15 cellular contexts compared by ENCODE assay signal in the genomic region with DNA sequence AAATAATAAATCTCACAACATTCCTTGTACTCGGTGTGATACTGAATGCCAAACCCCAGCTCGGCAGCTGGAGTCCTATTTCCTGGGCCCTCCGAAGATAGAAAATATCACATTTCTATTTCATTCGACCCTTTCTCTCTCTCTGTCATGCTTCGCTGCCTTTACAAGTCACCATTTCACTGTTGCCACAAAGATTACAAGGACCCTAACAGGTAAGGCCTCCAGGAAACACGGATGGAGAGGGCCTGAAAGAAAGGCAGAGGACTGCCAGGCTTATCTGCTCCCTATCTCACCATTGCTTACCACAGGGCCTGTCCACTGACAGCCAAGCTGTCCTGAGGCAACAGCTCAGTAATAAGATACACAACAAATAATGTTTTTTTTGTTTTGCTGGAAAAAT.
DNase-seq lines count a peak whose midpoint lies in the region; ATAC-seq and TF ChIP-seq lines count a peak whose summit lies in the region.
"Had no signal": no experiment of that assay in that cellular context is flagged by ENCODE, and none has a peak within 500 bp of the region (broad histone marks: within the 10 kb centered on the region; RNA-seq: fewer than 3 reads in every experiment).

No MANE protein-coding gene starts in this region.

- DNase-seq in DMS79 (lab: John Stamatoyannopoulos, UW) (peak; percentile 33), NCI-H2029 (lab: John Stamatoyannopoulos, UW) (peak; percentile 84), neural progenitor cell (ENCODE audit: low spot score) (no peak), AG20443 (ENCODE audit: low spot score) (no peak), SW480 (ENCODE audit: low spot score) (no peak), T-cell (no peak)
- DNase-seq in activated naive CD4-positive, alpha-beta T cell treated with anti-CD3 and anti-CD28 coated beads, Interleukin-2, amount 50 U/mL, for 16 hours = no peak
- DNase-seq: activated gamma-delta T cell treated with Interleukin-2 at 50 U/mL for 16 hours; C1 segment of cervical spinal cord; effector memory CD8-positive, alpha-beta T cell; foreskin keratinocyte; stimulated activated CD4-positive, alpha-beta T cell treated with anti-CD3 and anti-CD28 coated beads, Interleukin-4, amount 100 ng/mL, for 1 hour; T1000 had no signal

- no peak overlapping the region for H3K27ac ChIP-seq in neural progenitor cell
- H3K27ac ChIP-seq: foreskin keratinocyte had no signal

- H3K9ac ChIP-seq in neural progenitor cell = no peak overlapping the region

- H4K20me1 ChIP-seq in neural progenitor cell (ENCODE audit: low read depth) = no peaks in the 10 kb centered on the region

- no peaks in the 10 kb centered on the region for H3K36me3 Mint-ChIP-seq in brain
- no peaks in the 10 kb centered on the region for H3K36me3 Mint-ChIP-seq in neural progenitor cell
- no peaks in the 10 kb centered on the region for H3K36me3 Mint-ChIP-seq in T-cell
- H3K36me3 Mint-ChIP-seq: stimulated activated memory B cell treated with anti-CD40 and anti-IgM and Interleukin-4, amounts not matched to agents 10 μg/mL and 1 μg/mL and 100 μg/mL, for 72 hours had no signal

- H3K79me2 ChIP-seq in neural progenitor cell (ENCODE audit: low read depth) = no peaks in the 10 kb centered on the region

- H2AFZ ChIP-seq in neural progenitor cell (replicated peaks) = peak overlapping the region; percentile 52

- CTCF ChIA-PET in T-cell (lab: Charles Lee) = interaction anchor here in 1 of 2 donors (0.7 to 0.8 kb wide), 2 partner anchors 70 to 138 kb away, joined by 3 read pairs; no protein-coding TSS in a partner anchor

- H3K4me1 Mint-ChIP-seq in brain = peaks cover 43% of the 10 kb centered on the region
- peaks cover 40% of the 10 kb centered on the region for H3K4me1 Mint-ChIP-seq in neural progenitor cell
- no peaks in the 10 kb centered on the region for H3K4me1 Mint-ChIP-seq in T-cell
- H3K4me1 Mint-ChIP-seq: stimulated activated memory B cell treated with anti-CD40 and anti-IgM and Interleukin-4, amounts not matched to agents 10 μg/mL and 1 μg/mL and 100 μg/mL, for 72 hours had no signal

- peaks cover 15% of the 10 kb centered on the region for H3F3A ChIP-seq in neural progenitor cell (ENCODE audit: low read depth)

- H3K4me2 ChIP-seq in neural progenitor cell = peak overlapping the region; percentile 24

- no peaks in the 10 kb centered on the region for H3K36me3 ChIP-seq in neural progenitor cell

- peaks cover 53% of the 10 kb centered on the region for H3K27me3 Mint-ChIP-seq in brain
- H3K27me3 Mint-ChIP-seq in neural progenitor cell (ENCODE audit: insufficient read depth, low read depth) = peaks cover 3% of the 10 kb centered on the region
- peaks cover 0 to 5% of the 10 kb centered on the region in 2 donors for H3K27me3 Mint-ChIP-seq in T-cell
- H3K27me3 Mint-ChIP-seq: effector memory CD8-positive, alpha-beta T cell; stimulated activated memory B cell treated with anti-CD40 and anti-IgM and Interleukin-4, amounts not matched to agents 10 μg/mL and 1 μg/mL and 100 μg/mL, for 72 hours had no signal

- H3K27ac Mint-ChIP-seq in brain (peak overlapping the region in 3 of 5 experiments; percentile 17 to 86 (median 50)), neural progenitor cell (peak overlapping the region; percentile 48), T-cell (no peak overlapping the region)
- H3K27ac Mint-ChIP-seq: effector memory CD8-positive, alpha-beta T cell; stimulated activated memory B cell treated with anti-CD40 and anti-IgM and Interleukin-4, amounts not matched to agents 10 μg/mL and 1 μg/mL and 100 μg/mL, for 72 hours had no signal

- TF ChIP-seq CTCF in brain (conservative IDR thresholded peaks at IDR 0.05) (no peak), neural progenitor cell (IDR thresholded peaks at IDR 0.05) (no peak)

- peaks cover 59% of the 10 kb centered on the region for H3K4me1 ChIP-seq in neural progenitor cell
- H3K4me1 ChIP-seq: foreskin keratinocyte had no signal

- H3K27me3 ChIP-seq in neural progenitor cell = no peaks in the 10 kb centered on the region

- H3K9me3 Mint-ChIP-seq in brain = no peaks in the 10 kb centered on the region
- no peaks in the 10 kb centered on the region for H3K9me3 Mint-ChIP-seq in neural progenitor cell
- H3K9me3 Mint-ChIP-seq in T-cell = no peaks in the 10 kb centered on the region
- H3K9me3 Mint-ChIP-seq: effector memory CD8-positive, alpha-beta T cell; stimulated activated memory B cell treated with anti-CD40 and anti-IgM and Interleukin-4, amounts not matched to agents 10 μg/mL and 1 μg/mL and 100 μg/mL, for 72 hours had no signal

- H3K4me3 ChIP-seq in neural progenitor cell = no peak overlapping the region

- POLR2A ChIA-PET in T-cell (lab: Charles Lee) = no interaction called here

- peak overlapping the region in 1 of 5 experiments; percentile 2 for H3K4me3 Mint-ChIP-seq in brain
- H3K4me3 Mint-ChIP-seq in neural progenitor cell = no peak overlapping the region
- no peak overlapping the region for H3K4me3 Mint-ChIP-seq in T-cell
- H3K4me3 Mint-ChIP-seq: effector memory CD8-positive, alpha-beta T cell; stimulated activated memory B cell treated with anti-CD40 and anti-IgM and Interleukin-4, amounts not matched to agents 10 μg/mL and 1 μg/mL and 100 μg/mL, for 72 hours had no signal

- H3K9me3 ChIP-seq in neural progenitor cell (ENCODE audit: low read depth) = no peaks in the 10 kb centered on the region

- ATAC-seq in T-cell (replicated peaks in 1 of 4) = no peak
- ATAC-seq: effector memory CD8-positive, alpha-beta T cell; foreskin keratinocyte; stimulated activated memory B cell treated with anti-CD40 and anti-IgM and Interleukin-4, amounts not matched to agents 10 μg/mL and 1 μg/mL and 100 μg/mL, for 72 hours had no signal

Comparison
In these comparisons a context has a peak if more than half of its experiments do, and no peak if none do; other contexts are left out.
1. DNase-seq: peak in DMS79 (single experiment) and NCI-H2029 (single experiment); none in neural progenitor cell (single experiment), activated naive CD4-positive, alpha-beta T cell treated with anti-CD3 and anti-CD28 coated beads, Interleukin-2, amount 50 U/mL, for 16 hours (single experiment), AG20443 (single experiment), SW480 (single experiment) and T-cell (0 of 34).
2. H3K27ac Mint-ChIP-seq: peak in brain (3 of 5) and neural progenitor cell (single experiment); none in T-cell (0 of 2).